In the genomic region with DNA sequence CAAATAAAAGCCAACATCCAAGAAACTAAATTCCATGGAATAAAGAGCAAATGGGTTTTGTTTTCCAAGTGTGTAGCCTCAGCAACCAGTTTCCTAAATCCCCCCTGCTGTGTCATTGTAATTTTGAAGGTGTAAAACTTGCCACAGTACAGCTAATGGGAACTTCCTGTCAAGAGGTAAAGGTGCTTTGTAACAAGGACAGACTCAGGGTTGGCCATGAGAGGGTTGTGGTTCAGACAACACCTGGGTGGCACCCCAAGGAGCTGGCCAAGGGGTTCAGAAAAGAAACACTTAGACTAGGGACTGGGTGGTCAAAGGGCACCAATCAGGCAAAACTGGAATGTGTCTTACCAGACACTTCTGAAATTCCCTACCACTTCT, we compare ENCODE assay signal across 19 cellular contexts. TPM values are rescaled to one million over a fixed set of nuclear protein-coding genes. Genes with fewer than 3 reads are reported as not detected.
DNase-seq lines count a peak whose midpoint lies in the region; ATAC-seq, FAIRE-seq and TF ChIP-seq lines count a peak whose summit lies in the region.
"Had no signal": no experiment of that assay in that cellular context is flagged by ENCODE, and none has a peak within 500 bp of the region (broad histone marks: within the 10 kb centered on the region; RNA-seq: fewer than 3 reads in every experiment).

No MANE protein-coding gene starts in this region.

- POLR2A ChIA-PET in MCF 10A (lab: Yijun Ruan, JAX) = no interaction called here

- H3K9me3 ChIP-seq in CD4-positive, CD25-positive, alpha-beta regulatory T cell (ENCODE audit: control insufficient read depth in 2 of 2, low read length in 2 of 2) = no peaks in the 10 kb centered on the region
- H3K9me3 ChIP-seq: heart right ventricle, lower lobe of right lung had no signal

- H3K4me3 Mint-ChIP-seq in CD4-positive, CD25-positive, alpha-beta regulatory T cell = no peak overlapping the region
- no peak overlapping the region for H3K4me3 Mint-ChIP-seq in activated T-helper 2 cell treated with anti-CD3 and anti-CD28 coated beads, Interferon-gamma antibody, Interleukin-2, Interleukin-4, amounts not matched to agents 10 μg/mL and 5 μg/mL and 100 μg/mL, durations not matched to agents 14 hours and 24 hours and 36 hours (ENCODE audit: low read depth)
- no peak overlapping the region for H3K4me3 Mint-ChIP-seq in MCF 10A (ENCODE audit: unreplicated experiment)
- H3K4me3 Mint-ChIP-seq: stimulated activated naive B cell treated with anti-CD40 and anti-IgM and Interleukin-4, amounts not matched to agents 10 μg/mL and 1 μg/mL and 100 μg/mL, for 72 hours; T-helper 2 cell treated with Interferon-gamma antibody and Interleukin-4, amounts not matched to agents 5 μg/mL and 100 μg/mL, for 36 hours had no signal

- FAIRE-seq in frontal cortex (lab: Jason Lieb, UNC) = no peak

- no peaks in the 10 kb centered on the region for H3K9me3 Mint-ChIP-seq in CD4-positive, CD25-positive, alpha-beta regulatory T cell
- no peaks in the 10 kb centered on the region for H3K9me3 Mint-ChIP-seq in activated T-helper 2 cell treated with anti-CD3 and anti-CD28 coated beads, Interferon-gamma antibody, Interleukin-2, Interleukin-4, amounts not matched to agents 10 μg/mL and 5 μg/mL and 100 μg/mL, durations not matched to agents 14 hours and 24 hours and 36 hours
- H3K9me3 Mint-ChIP-seq in MCF 10A (ENCODE audit: unreplicated experiment) = no peaks in the 10 kb centered on the region
- H3K9me3 Mint-ChIP-seq: stimulated activated naive B cell treated with anti-CD40 and anti-IgM and Interleukin-4, amounts not matched to agents 10 μg/mL and 1 μg/mL and 100 μg/mL, for 72 hours; T-helper 2 cell treated with Interferon-gamma antibody and Interleukin-4, amounts not matched to agents 5 μg/mL and 100 μg/mL, for 36 hours had no signal

- no peaks in the 10 kb centered on the region for H3K27me3 Mint-ChIP-seq in CD4-positive, CD25-positive, alpha-beta regulatory T cell
- H3K27me3 Mint-ChIP-seq in activated T-helper 2 cell treated with anti-CD3 and anti-CD28 coated beads, Interferon-gamma antibody, Interleukin-2, Interleukin-4, amounts not matched to agents 10 μg/mL and 5 μg/mL and 100 μg/mL, durations not matched to agents 14 hours and 24 hours and 36 hours (ENCODE audit: low read depth) = no peaks in the 10 kb centered on the region
- no peaks in the 10 kb centered on the region for H3K27me3 Mint-ChIP-seq in MCF 10A (ENCODE audit: insufficient read depth, unreplicated experiment)
- H3K27me3 Mint-ChIP-seq: stimulated activated naive B cell treated with anti-CD40 and anti-IgM and Interleukin-4, amounts not matched to agents 10 μg/mL and 1 μg/mL and 100 μg/mL, for 72 hours had no signal

- no peak for TF ChIP-seq CTCF in MCF 10A (IDR thresholded peaks at IDR 0.05; ENCODE audit: unreplicated experiment)

- CTCF ChIA-PET in MCF 10A (lab: Yijun Ruan, JAX) = no interaction called here

- H3K27me3 ChIP-seq in CD4-positive, CD25-positive, alpha-beta regulatory T cell (ENCODE audit: control insufficient read depth, insufficient read depth, low read length) = no peaks in the 10 kb centered on the region
- H3K27me3 ChIP-seq: heart right ventricle had no signal

- no peak overlapping the region for H3K27ac ChIP-seq in CD4-positive, CD25-positive, alpha-beta regulatory T cell (ENCODE audit: insufficient read depth, low read length, poor library complexity, severe bottlenecking)
- H3K27ac ChIP-seq: C4-2B, lower lobe of right lung, RWPE1 had no signal

- H3K36me3 ChIP-seq in CD4-positive, CD25-positive, alpha-beta regulatory T cell (ENCODE audit: control insufficient read depth, insufficient read depth, low read length) = peaks cover 98% of the 10 kb centered on the region

- H3K4me1 ChIP-seq in CD4-positive, CD25-positive, alpha-beta regulatory T cell (ENCODE audit: control insufficient read depth, insufficient read depth, low read length, poor library complexity, severe bottlenecking) = no peaks in the 10 kb centered on the region
- H3K4me1 ChIP-seq: lower lobe of right lung had no signal

- peaks cover 64% of the 10 kb centered on the region for H3K36me3 Mint-ChIP-seq in CD4-positive, CD25-positive, alpha-beta regulatory T cell
- peaks cover 84% of the 10 kb centered on the region for H3K36me3 Mint-ChIP-seq in activated T-helper 2 cell treated with anti-CD3 and anti-CD28 coated beads, Interferon-gamma antibody, Interleukin-2, Interleukin-4, amounts not matched to agents 10 μg/mL and 5 μg/mL and 100 μg/mL, durations not matched to agents 14 hours and 24 hours and 36 hours (ENCODE audit: low read depth)
- H3K36me3 Mint-ChIP-seq in MCF 10A (ENCODE audit: insufficient read depth, unreplicated experiment) = peaks cover 73% of the 10 kb centered on the region

- peak overlapping the region; percentile 26 to 55 (median 54) for H3K27ac Mint-ChIP-seq in CD4-positive, CD25-positive, alpha-beta regulatory T cell
- H3K27ac Mint-ChIP-seq in activated T-helper 2 cell treated with anti-CD3 and anti-CD28 coated beads, Interferon-gamma antibody, Interleukin-2, Interleukin-4, amounts not matched to agents 10 μg/mL and 5 μg/mL and 100 μg/mL, durations not matched to agents 14 hours and 24 hours and 36 hours = peak overlapping the region; percentile 28
- no peak overlapping the region for H3K27ac Mint-ChIP-seq in MCF 10A (ENCODE audit: low read depth, unreplicated experiment)
- H3K27ac Mint-ChIP-seq: stimulated activated naive B cell treated with anti-CD40 and anti-IgM and Interleukin-4, amounts not matched to agents 10 μg/mL and 1 μg/mL and 100 μg/mL, for 72 hours had no signal

- intact Hi-C loops in activated T-helper 2 cell treated with anti-CD3 and anti-CD28 coated beads, Interferon-gamma antibody, Interleukin-2, Interleukin-4, amounts not matched to agents 10 μg/mL and 5 μg/mL and 100 μg/mL, durations not matched to agents 14 hours and 24 hours and 36 hours (cut with micrococcal nuclease) = no loop called here
- intact Hi-C loops in MCF 10A (cut with micrococcal nuclease) = no loop called here

- peaks cover 0 to 10% (median 5%) of the 10 kb centered on the region in 4 donors for H3K4me1 Mint-ChIP-seq in CD4-positive, CD25-positive, alpha-beta regulatory T cell
- H3K4me1 Mint-ChIP-seq in activated T-helper 2 cell treated with anti-CD3 and anti-CD28 coated beads, Interferon-gamma antibody, Interleukin-2, Interleukin-4, amounts not matched to agents 10 μg/mL and 5 μg/mL and 100 μg/mL, durations not matched to agents 14 hours and 24 hours and 36 hours (ENCODE audit: low read depth) = peaks cover 5% of the 10 kb centered on the region
- no peaks in the 10 kb centered on the region for H3K4me1 Mint-ChIP-seq in MCF 10A (ENCODE audit: insufficient read depth, unreplicated experiment)

- peak in 1 of 3 donors; percentile 31 for DNase-seq in CD4-positive, CD25-positive, alpha-beta regulatory T cell
- DNase-seq in activated T-helper 2 cell treated with anti-CD3 and anti-CD28 coated beads, Interferon-gamma antibody, Interleukin-2, Interleukin-4, amounts not matched to agents 10 μg/mL and 5 μg/mL and 100 μg/mL, durations not matched to agents 14 hours and 24 hours and 36 hours (ENCODE audit: low spot score) = no peak
- DNase-seq in iPS-NIHi11 (ENCODE audit: low spot score) (peak; percentile 32), frontal cortex (ENCODE audit: low spot score in 2 of 2) (no peak), MCF 10A (ENCODE audit: unreplicated experiment) (no peak)
- DNase-seq: activated CD4-positive, alpha-beta T cell treated with anti-CD3 and anti-CD28 coated beads, Interleukin-2, amount 50 U/mL, for 48 hours; heart right ventricle; KBM-7; lower lobe of right lung; NCI-H1694; NCI-H774; stimulated activated CD4-positive, alpha-beta T cell treated with anti-CD3 and anti-CD28 coated beads, Interleukin-4, amount 100 ng/mL, for 4 hours; stimulated activated naive B cell treated with anti-CD40 and anti-IgM and Interleukin-4, amounts not matched to agents 10 μg/mL and 1 μg/mL and 100 μg/mL, for 72 hours had no signal

- TF ChIP-seq POLR2A in GM18505 (IDR thresholded peaks at IDR 0.05; ENCODE audit: borderline replicate concordance, extremely low read depth, insufficient read depth, insufficient read length) = no peak

- no peak overlapping the region for H3K4me3 ChIP-seq in CD4-positive, CD25-positive, alpha-beta regulatory T cell (ENCODE audit: low read depth, low read length)
- H3K4me3 ChIP-seq: heart right ventricle, lower lobe of right lung had no signal

- ATAC-seq in CD4-positive, CD25-positive, alpha-beta regulatory T cell (ENCODE audit: low read depth in 2 of 2) = peak in 1 of 2 donors; percentile 28
- peak; percentile 48 for ATAC-seq in GM19324 (IDR thresholded peaks at IDR 0.05; ENCODE audit: low FRiP score, unreplicated experiment)
- no peak for ATAC-seq in GM18505 (IDR thresholded peaks at IDR 0.05; ENCODE audit: unreplicated experiment)
- no peak for ATAC-seq in GM19452 (IDR thresholded peaks at IDR 0.05; ENCODE audit: unreplicated experiment)
- ATAC-seq: lower lobe of right lung; stimulated activated naive B cell treated with anti-CD40 and anti-IgM and Interleukin-4, amounts not matched to agents 10 μg/mL and 1 μg/mL and 100 μg/mL, for 72 hours had no signal

- no TSS peak for BruUV-seq in MCF 10A (replicated peaks; lab: Mats Ljungman, UMichigan)

RNA-seq across cellular contexts. Expression of gene LYRM2, which starts 52.4 kb away (rescaled TPM):
- 21.8 TPM for total RNA-seq in CD4-positive, CD25-positive, alpha-beta regulatory T cell
- polyA plus RNA-seq in CD4-positive, CD25-positive, alpha-beta regulatory T cell = 10 to 100 TPM; 61.6 to 81.4 (median 69.3) TPM
- total RNA-seq in activated T-helper 2 cell treated with anti-CD3 and anti-CD28 coated beads, Interferon-gamma antibody, Interleukin-2, Interleukin-4, amounts not matched to agents 10 μg/mL and 5 μg/mL and 100 μg/mL, durations not matched to agents 14 hours and 24 hours and 36 hours = 28.7 and 30.0 TPM in 2 replicates
- 24.1 TPM for total RNA-seq in frontal cortex
- 41.1 and 43.8 TPM in 2 replicates for total RNA-seq in MCF 10A (2022)
